Comparison of ENCODE assay signal across 14 cellular contexts in genomic region chr21:41924355-41924754, GRCh38. TPM values are rescaled to one million over a fixed set of nuclear protein-coding genes. Genes with fewer than 3 reads are reported as not detected.
DNase-seq lines count a peak whose midpoint lies in the region; ATAC-seq lines count a peak whose summit lies in the region.
"Had no signal": no experiment of that assay in that cellular context is flagged by ENCODE, and none has a peak within 500 bp of the region (broad histone marks: within the 10 kb centered on the region; RNA-seq: fewer than 3 reads in every experiment).

No MANE protein-coding gene starts in this region.

- no peaks in the 10 kb centered on the region for H3K27me3 Mint-ChIP-seq in stimulated activated naive CD8-positive, alpha-beta T cell treated with anti-CD3 and anti-CD28 coated beads, Interleukin-15, Interleukin-2, amounts not matched to agents 100 ng/mL and 50 ng/mL, for 24 hours
- H3K27me3 Mint-ChIP-seq in naive thymus-derived CD8-positive, alpha-beta T cell, result no peaks in the 10 kb centered on the region
- H3K27me3 Mint-ChIP-seq in activated T-cell treated with anti-CD3 and anti-CD28 coated beads, Interleukin-2, amount 50 U/mL, for 24 hours, result no peaks in the 10 kb centered on the region

- no peak for DNase-seq in stimulated activated naive CD8-positive, alpha-beta T cell treated with anti-CD3 and anti-CD28 coated beads, Interleukin-15, Interleukin-2, amounts not matched to agents 100 U/mL and 50 U/mL, for 24 hours
- DNase-seq in naive thymus-derived CD8-positive, alpha-beta T cell, result no peak
- DNase-seq in aorta (no peak), dedifferentiated amniotic fluid mesenchymal stem cell (ENCODE audit: extremely low spot score) (no peak), NCI-H748 treated with DMSO at 0.1 percent for 48 hours (lab: John Stamatoyannopoulos, UW) (no peak)
- no peak for DNase-seq in activated T-cell treated with anti-CD3 and anti-CD28 coated beads, Interleukin-2, amount 50 U/mL, for 24 hours
- DNase-seq: activated CD4-positive, CD25-positive, alpha-beta regulatory T cell treated with anti-CD3 and anti-CD28 coated beads, Interleukin-2, amount 50 U/mL, for 72 hours; activated naive CD4-positive, alpha-beta T cell treated with Interleukin-2 at 50 U/mL for 16 hours; BE2C; H9; NCI-H446 treated with DMSO at 0.1 percent for 48 hours; SIG-M5 had no signal

- intact Hi-C loops in aorta (cut with DNase I), result no loop called here

- H3K27ac ChIP-seq in esophagus (ENCODE audit: low read depth in 2 of 2, low read length in 1 of 2) (peak overlapping the region; percentile 46 to 62), aorta (ENCODE audit: low read depth in 1 of 2, low read length in 2 of 2) (peak overlapping the region; percentile 12 to 73)

- H3K27ac Mint-ChIP-seq in stimulated activated naive CD8-positive, alpha-beta T cell treated with anti-CD3 and anti-CD28 coated beads, Interleukin-15, Interleukin-2, amounts not matched to agents 100 ng/mL and 50 ng/mL, for 24 hours, result peak overlapping the region; percentile 83
- peak overlapping the region; percentile 49 to 100 (median 94) for H3K27ac Mint-ChIP-seq in naive thymus-derived CD8-positive, alpha-beta T cell
- no peak overlapping the region for H3K27ac Mint-ChIP-seq in activated T-cell treated with anti-CD3 and anti-CD28 coated beads, Interleukin-2, amount 50 U/mL, for 24 hours

- H3K4me1 ChIP-seq in esophagus (ENCODE audit: control insufficient read depth in 2 of 2, insufficient read depth in 2 of 2, low read length in 1 of 2) (peaks cover 6 to 10% of the 10 kb centered on the region in 2 donors), aorta (ENCODE audit: control insufficient read depth in 1 of 2, insufficient read depth in 2 of 2, low read length in 2 of 2) (peaks cover 2% of the 10 kb centered on the region in 2 donors)
- H3K4me1 ChIP-seq: BE2C had no signal

- H3K9me3 ChIP-seq in esophagus (ENCODE audit: control insufficient read depth in 2 of 2, insufficient read depth in 1 of 2, low read depth in 1 of 2, low read length in 1 of 2) (no peaks in the 10 kb centered on the region), aorta (ENCODE audit: control insufficient read depth, low read length) (no peaks in the 10 kb centered on the region)
- H3K9me3 ChIP-seq: BE2C had no signal

- POLR2A ChIA-PET in naive thymus-derived CD8-positive, alpha-beta T cell (lab: Charles Lee), result interaction anchor here (1.2 to 5.8 kb wide), 3 partner anchors 45 to 139 kb away, joined by 4 to 49 read pairs (median 4); partner anchors contain the start of genes PRDM15 and ZBTB21

- H3K4me1 Mint-ChIP-seq in stimulated activated naive CD8-positive, alpha-beta T cell treated with anti-CD3 and anti-CD28 coated beads, Interleukin-15, Interleukin-2, amounts not matched to agents 100 ng/mL and 50 ng/mL, for 24 hours (ENCODE audit: low read depth), result peaks cover 76% of the 10 kb centered on the region
- H3K4me1 Mint-ChIP-seq in naive thymus-derived CD8-positive, alpha-beta T cell, result peaks cover 19 to 81% (median 45%) of the 10 kb centered on the region in 4 donors
- peaks cover 62% of the 10 kb centered on the region for H3K4me1 Mint-ChIP-seq in activated T-cell treated with anti-CD3 and anti-CD28 coated beads, Interleukin-2, amount 50 U/mL, for 24 hours (ENCODE audit: low read depth)

- no peaks in the 10 kb centered on the region for H3K27me3 ChIP-seq in esophagus (ENCODE audit: control insufficient read depth in 1 of 2, insufficient read depth in 2 of 2, low read length in 2 of 2)
- H3K27me3 ChIP-seq in aorta (ENCODE audit: control insufficient read depth in 1 of 2, insufficient read depth in 2 of 2, low read length in 1 of 2), result no peaks in the 10 kb centered on the region
- H3K27me3 ChIP-seq: BE2C had no signal

- peaks cover 6% of the 10 kb centered on the region for H3K36me3 Mint-ChIP-seq in stimulated activated naive CD8-positive, alpha-beta T cell treated with anti-CD3 and anti-CD28 coated beads, Interleukin-15, Interleukin-2, amounts not matched to agents 100 ng/mL and 50 ng/mL, for 24 hours (ENCODE audit: low read depth)
- peaks cover 0 to 10% (median 2%) of the 10 kb centered on the region in 3 donors for H3K36me3 Mint-ChIP-seq in naive thymus-derived CD8-positive, alpha-beta T cell
- peaks cover 3% of the 10 kb centered on the region for H3K36me3 Mint-ChIP-seq in activated T-cell treated with anti-CD3 and anti-CD28 coated beads, Interleukin-2, amount 50 U/mL, for 24 hours (ENCODE audit: low read depth)

- H3K9me3 Mint-ChIP-seq in stimulated activated naive CD8-positive, alpha-beta T cell treated with anti-CD3 and anti-CD28 coated beads, Interleukin-15, Interleukin-2, amounts not matched to agents 100 ng/mL and 50 ng/mL, for 24 hours, result no peaks in the 10 kb centered on the region
- no peaks in the 10 kb centered on the region for H3K9me3 Mint-ChIP-seq in naive thymus-derived CD8-positive, alpha-beta T cell
- H3K9me3 Mint-ChIP-seq in activated T-cell treated with anti-CD3 and anti-CD28 coated beads, Interleukin-2, amount 50 U/mL, for 24 hours, result no peaks in the 10 kb centered on the region
- H3K9me3 Mint-ChIP-seq: H9 had no signal

- no peak for ATAC-seq in stimulated activated naive CD8-positive, alpha-beta T cell treated with anti-CD3 and anti-CD28 coated beads, Interleukin-15, Interleukin-2, amounts not matched to agents 100 U/mL and 50 U/mL, for 24 hours
- ATAC-seq in naive thymus-derived CD8-positive, alpha-beta T cell, result no peak
- ATAC-seq in aorta (ENCODE audit: low FRiP score), result peak; percentile 54

- peaks cover 0 to 2% of the 10 kb centered on the region in 2 donors for H3K36me3 ChIP-seq in esophagus (ENCODE audit: control insufficient read depth in 2 of 2, insufficient read depth in 2 of 2, low read length in 1 of 2)
- H3K36me3 ChIP-seq in aorta (ENCODE audit: control insufficient read depth in 1 of 2, insufficient read depth in 2 of 2, low read length in 1 of 2), result no peaks in the 10 kb centered on the region
- H3K36me3 ChIP-seq: BE2C had no signal

- WGBS in esophagus, 2 donors, result 53 to 59% methylated on average over 6 of the region's 6 CpGs
- WGBS in aorta, 2 donors, result 11 to 13% methylated on average over 6 of the region's 6 CpGs

- H3K4me3 ChIP-seq in esophagus (ENCODE audit: low read depth in 1 of 2, low read length in 2 of 2), result no peak overlapping the region
- no peak overlapping the region for H3K4me3 ChIP-seq in aorta (ENCODE audit: low read length in 2 of 2)

- peak overlapping the region; percentile 1 for H3K4me3 Mint-ChIP-seq in stimulated activated naive CD8-positive, alpha-beta T cell treated with anti-CD3 and anti-CD28 coated beads, Interleukin-15, Interleukin-2, amounts not matched to agents 100 ng/mL and 50 ng/mL, for 24 hours
- peak overlapping the region in 8 of 10 donors; percentile 12 to 96 (median 83) for H3K4me3 Mint-ChIP-seq in naive thymus-derived CD8-positive, alpha-beta T cell
- H3K4me3 Mint-ChIP-seq in activated T-cell treated with anti-CD3 and anti-CD28 coated beads, Interleukin-2, amount 50 U/mL, for 24 hours, result no peak overlapping the region
- H3K4me3 Mint-ChIP-seq: H9 had no signal

RNA-seq across cellular contexts. Expression of gene C2CD2, which starts 29.5 kb away (rescaled TPM):
- polyA plus RNA-seq in esophagus, result 10 to 100 TPM in 1 of 2 donors, 1 to 10 TPM in 1; 7.9 to 11.0 TPM
- total RNA-seq in naive thymus-derived CD8-positive, alpha-beta T cell, result 10 to 100 TPM; 13.0 to 14.6 TPM
- polyA plus RNA-seq in naive thymus-derived CD8-positive, alpha-beta T cell, result 1 to 10 TPM; 2.4 to 3.7 (median 2.8) TPM
- 10 to 100 TPM; 56.8 to 59.8 TPM for total RNA-seq in aorta
- polyA plus RNA-seq in aorta, result 10 to 100 TPM; 25.5 to 38.9 TPM

RNA-seq across cellular contexts. Expression of gene PRDM15, which starts 45.2 kb away (rescaled TPM):
- polyA plus RNA-seq in esophagus (1 to 10 TPM; 2.2 to 4.4 TPM), aorta (1 to 10 TPM; 2.6 to 5.9 TPM)
- 10 to 100 TPM; 20.6 to 23.2 TPM for total RNA-seq in naive thymus-derived CD8-positive, alpha-beta T cell
- polyA plus RNA-seq in naive thymus-derived CD8-positive, alpha-beta T cell, result 1 to 10 TPM in 2 of 3 donors, under 1 TPM in 1; 0.77 to 2.9 (median 2.4) TPM
- 10 to 100 TPM in 1 of 2 donors, 1 to 10 TPM in 1; 9.0 to 11.5 TPM for total RNA-seq in aorta
